In the genomic region with DNA sequence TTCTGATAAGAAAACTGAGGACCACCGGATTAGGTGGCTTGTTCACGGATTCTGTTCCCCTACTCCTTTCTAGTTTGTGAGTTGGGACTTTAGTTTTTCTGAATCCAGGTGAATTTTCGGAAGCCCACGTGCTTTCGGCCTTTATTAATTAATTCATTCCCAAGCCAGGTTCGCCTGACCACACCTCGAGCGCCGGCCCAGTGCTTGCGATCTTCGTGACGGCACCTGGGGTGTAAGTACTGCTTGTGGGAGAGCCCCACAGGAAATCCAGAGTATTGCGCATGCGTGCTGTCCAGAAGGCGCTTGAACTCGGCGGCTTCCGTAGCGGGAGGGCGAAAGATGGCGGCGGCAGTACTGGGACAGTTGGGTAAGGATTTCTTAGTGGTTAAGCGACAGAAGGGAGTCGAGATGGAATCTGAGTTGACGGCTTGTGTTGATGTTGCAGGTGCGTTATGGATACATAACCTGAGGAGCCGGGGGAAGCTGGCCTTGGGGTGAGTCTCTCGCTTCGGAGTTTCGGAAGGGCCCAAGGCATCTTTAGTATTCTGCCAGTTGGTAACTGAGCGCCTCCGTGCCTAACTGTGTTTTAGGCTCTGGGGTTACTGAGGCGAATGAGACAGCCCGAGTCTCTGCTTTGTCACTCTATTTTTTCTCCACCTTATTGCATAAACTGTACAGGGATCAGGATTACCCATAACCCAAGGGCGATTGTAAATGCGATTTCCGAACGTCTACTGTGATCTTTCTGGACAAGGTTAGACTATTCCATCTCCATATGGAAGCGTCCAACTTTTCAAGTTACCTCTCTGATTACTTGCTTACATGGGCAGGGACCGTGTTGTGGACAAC, we compare ENCODE assay signal across 8 cellular contexts. TPM values are rescaled to one million over a fixed set of nuclear protein-coding genes. Genes with fewer than 3 reads are reported as not detected.
DNase-seq lines count a peak whose midpoint lies in the region; ATAC-seq and TF ChIP-seq lines count a peak whose summit lies in the region.

A gene (plus strand): TSS at position 302 of the 849 bp plus-strand sequence. CDS start 38 bp downstream, at position 340.

- peak within 1 kb of the TSS; percentile 62 to 79 for H3K4me3 ChIP-seq in left lung

- H3K9me3 ChIP-seq in left lung, result no peaks in the 10 kb centered on the region

- peak; percentile 48 for ATAC-seq in GM19372 (IDR thresholded peaks at IDR 0.05; ENCODE audit: low read depth, unreplicated experiment)
- ATAC-seq in HG03565 (IDR thresholded peaks at IDR 0.05; ENCODE audit: unreplicated experiment), result peak; percentile 40
- peak; percentile 71 for ATAC-seq in left lung

- TF ChIP-seq CTCF in C4-2B (conservative IDR thresholded peaks at IDR 0.05) (no peak), left lung (IDR thresholded peaks at IDR 0.05) (peak in 1 of 2 donors; percentile 37)

- H3K36me3 ChIP-seq in left lung, result no peaks in the 10 kb centered on the region

- H3K27ac ChIP-seq in C4-2B (peak within 1 kb of the TSS; percentile 77), left lung (peak within 1 kb of the TSS; percentile 74 to 85)

- peaks cover 21 to 62% of the 10 kb centered on the region in 2 donors for H3K4me1 ChIP-seq in left lung

- intact Hi-C loops in left lung (cut with DNase I), result no loop called here

- DNase-seq in NCI-H774 (lab: John Stamatoyannopoulos, UW), result peak; percentile 85
- DNase-seq in activated CD4-positive, alpha-beta T cell treated with anti-CD3 and anti-CD28 coated beads, Interleukin-2, amount 50 U/mL, for 4 hours, result peak; percentile 93
- DNase-seq in dermis microvascular lymphatic vessel endothelial cell (ENCODE audit: low read depth in 2 of 2), result peak; percentile 89 to 95
- peak; percentile 94 to 96 for DNase-seq in left lung
- DNase-seq in stimulated activated CD4-positive, alpha-beta T cell treated with anti-CD3 and anti-CD28 coated beads, Interleukin-2, amount 100 ng/mL, for 4 hours (ENCODE audit: low read depth), result peak; percentile 92

- H3K27me3 ChIP-seq in left lung, result no peaks in the 10 kb centered on the region

RNA-seq across cellular contexts. Expression of the gene that starts here (rescaled TPM):
- total RNA-seq in dermis microvascular lymphatic vessel endothelial cell, result 18.2 and 23.7 TPM in 2 replicates
- total RNA-seq in left lung, result 10 to 100 TPM; 33.8 to 38.4 TPM

Comparison
In these comparisons a context has a peak if more than half of its experiments do, and no peak if none do; other contexts are left out.
1. Peak in every context shown above with its lines: DNase-seq, ATAC-seq, H3K4me3 ChIP-seq and H3K27ac ChIP-seq.